Comparison of ENCODE assay signal across 12 cellular contexts in the genomic region with DNA sequence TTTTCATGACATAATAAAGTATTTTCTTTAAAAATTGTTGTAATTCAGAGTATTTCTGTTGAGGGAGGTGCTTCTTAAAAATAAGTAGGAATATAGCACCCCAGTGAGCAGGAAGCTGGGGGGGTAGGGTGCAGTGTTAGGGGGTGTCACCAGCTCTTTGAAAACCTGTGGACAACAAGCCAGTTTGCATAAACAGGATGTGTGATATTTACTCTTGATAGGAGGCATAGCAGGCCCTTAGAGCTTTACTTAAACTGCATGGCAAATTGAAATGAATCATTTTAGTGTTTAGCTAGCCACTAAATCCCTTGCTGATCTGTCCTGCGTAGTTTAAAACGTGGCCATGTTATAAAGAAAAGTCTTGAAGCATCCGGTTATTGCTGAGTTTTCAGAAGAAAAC. TPM values are rescaled to one million over a fixed set of nuclear protein-coding genes. Genes with fewer than 3 reads are reported as not detected.
A peak's percentile ranks its signal among the peaks of the same experiment; 100 is the strongest.
DNase-seq lines count a peak whose midpoint lies in the region; ATAC-seq, FAIRE-seq and TF ChIP-seq lines count a peak whose summit lies in the region.
"Had no signal": no experiment of that assay in that cellular context is flagged by ENCODE, and none has a peak within 500 bp of the region (broad histone marks: within the 10 kb centered on the region; RNA-seq: fewer than 3 reads in every experiment).

No MANE protein-coding gene starts in this region.

- H2BK120ac ChIP-seq in H1 (replicated peaks; ENCODE audit: low read depth, low read length) (no peak overlapping the region), trophoblast cell (ENCODE audit: insufficient read depth, low read length, poor library complexity) (no peak overlapping the region)

- H3K36me3 ChIP-seq in Panc1 (ENCODE audit: control insufficient read depth, insufficient read depth, low read length) (peaks cover 41% of the 10 kb centered on the region), H1 (ENCODE audit: control insufficient read depth in 2 of 4, insufficient read depth in 4 of 4, low read length in 3 of 4) (peaks cover 12 to 54% (median 36%) of the 10 kb centered on the region in 4 experiments), trophoblast cell (ENCODE audit: control insufficient read depth in 1 of 2, insufficient read depth in 2 of 2, low read length in 2 of 2) (peaks cover 14 to 25% of the 10 kb centered on the region in 2 experiments), MG63 (peaks cover 62% of the 10 kb centered on the region)

- POLR2A ChIA-PET in Panc1 (lab: Charles Lee) (interaction anchor here (0.7 to 1.2 kb wide), 5 partner anchors 9 to 1992 kb away, joined by 3 to 13 read pairs (median 4); no protein-coding TSS in a partner anchor), H1 (lab: Charles Lee; ENCODE audit: partially characterized antibody) (interaction anchor here (0.7 to 8.2 kb wide), 10 partner anchors 9 to 208 kb away, joined by 3 to 58 read pairs (median 5); no protein-coding TSS in a partner anchor)

- H4K5ac ChIP-seq in H1 (ENCODE audit: insufficient read length, low read depth, low read length): peak overlapping the region; percentile 44

- H3K4me1 ChIP-seq in Panc1 (ENCODE audit: control insufficient read depth, insufficient read depth, low read length) (peaks cover 85% of the 10 kb centered on the region), H1 (replicated peaks in 1 of 4; ENCODE audit: control insufficient read depth in 3 of 4, insufficient read depth in 4 of 4, low read length in 3 of 4) (peaks cover 11 to 26% (median 24%) of the 10 kb centered on the region in 4 experiments; a peak in 6 of 7 replicates), trophoblast cell (ENCODE audit: control insufficient read depth in 1 of 2, insufficient read depth in 2 of 2, low read length in 2 of 2) (peaks cover 0 to 7% of the 10 kb centered on the region in 2 experiments)

- no peak overlapping the region for H2BK5ac ChIP-seq in H1 (ENCODE audit: low read depth, low read length)
- H2BK5ac ChIP-seq in trophoblast cell (ENCODE audit: low read depth, low read length, poor library complexity): peak overlapping the region; percentile 63

- H3K23me2 ChIP-seq in H1 (ENCODE audit: low read depth, low read length): 0 out of 2 replicates have a peak, but pooled peaks cover 4% of the 10 kb centered on the region

- in situ Hi-C loops in Panc1 (cut with HindIII; ENCODE audit: low pct_unique_long_range_greater_than_20kb, low sequenced_read_pairs): no loop called here

- no TSS peak for BruUV-seq in Panc1 (replicated peaks; lab: Mats Ljungman, UMichigan)

- no peak for TF ChIP-seq RAD21 in H1 (IDR thresholded peaks at IDR 0.05 in 1 of 2, conservative IDR thresholded peaks at IDR 0.05 in 1 of 2; ENCODE audit: low read depth in 2 of 2, low read length in 2 of 2)

- no peak overlapping the region for H3K56ac ChIP-seq in H1 (replicated peaks; ENCODE audit: insufficient read length, low read depth, low read length)

- TF ChIP-seq CTCF in Panc1 (IDR thresholded peaks at IDR 0.05) (no peak), H1 (IDR thresholded peaks at IDR 0.05; ENCODE audit: control extremely low read depth in 1 of 3, insufficient read depth in 1 of 3, low read depth in 1 of 3, low read length in 3 of 3) (no peak)

- H3K18ac ChIP-seq in H1 (ENCODE audit: extremely low read depth, low read length) (no peak overlapping the region), trophoblast cell (ENCODE audit: low read length) (no peak overlapping the region)

- intact Hi-C loops in Panc1 (cut with micrococcal nuclease; ENCODE audit: unreplicated experiment): loop anchor here (5.0 kb wide), 1 partner anchor 39 kb away; no protein-coding TSS in a partner anchor

- H3K14ac ChIP-seq in H1 (ENCODE audit: insufficient read length) (no peak overlapping the region), trophoblast cell (ENCODE audit: low read length) (no peak overlapping the region)

- peaks cover 6 to 63% of the 10 kb centered on the region in 2 experiments for H3K79me2 ChIP-seq in H1 (ENCODE audit: control insufficient read depth in 1 of 2, insufficient read depth in 2 of 2, low read length in 2 of 2)
- peaks cover 2% of the 10 kb centered on the region for H3K79me2 ChIP-seq in trophoblast cell (ENCODE audit: control insufficient read depth, insufficient read depth, low read length, poor library complexity)

- H3K4me3 ChIP-seq in Panc1 (ENCODE audit: low read depth in 2 of 2, low read length in 2 of 2) (peak overlapping the region in 1 of 2 experiments; percentile 15; a peak in 1 of 4 replicates), H1 (ENCODE audit: extremely low read depth in 1 of 4, insufficient read depth in 2 of 4, low read depth in 3 of 4, low read length in 4 of 4) (peak overlapping the region in 1 of 4 experiments; percentile 22; a peak in 1 of 8 replicates), trophoblast cell (ENCODE audit: low read depth, low read length) (no peak overlapping the region), MG63 (no peak overlapping the region)
- H3K4me3 ChIP-seq: thyroid gland had no signal

- 85% methylated on average over 3 of the region's 3 CpGs; no CpG with 5 or more reads in 1 of the 2 experiments for WGBS in H1 (ENCODE audit: extremely low coverage in 1 of 2, insufficient coverage in 1 of 2, insufficient read length in 1 of 2, insufficient replicate concordance in 2 of 2, low coverage in 1 of 2, low lambda C conversion rate in 2 of 2, missing lambda C conversion rate in 1 of 2), 2 experiments
- WGBS in trophoblast cell (ENCODE audit: extremely low coverage, insufficient coverage, insufficient read length): no CpG with 5 or more reads among the region's 3 CpGs

- no peak for TF ChIP-seq POLR2A in H1 (IDR thresholded peaks at IDR 0.05; ENCODE audit: control extremely low read depth in 1 of 2, low read depth in 2 of 2, low read length in 2 of 2)

- H3K4me2 ChIP-seq in H1 (ENCODE audit: insufficient read depth in 1 of 2, low read depth in 2 of 2, low read length in 2 of 2) (peak overlapping the region in 1 of 2 experiments; percentile 3; a peak in 1 of 4 replicates), trophoblast cell (ENCODE audit: low read length) (no peak overlapping the region)

- H4K20me1 ChIP-seq in H1 (replicated peaks in 1 of 2; ENCODE audit: control insufficient read depth in 1 of 2, insufficient read depth in 2 of 2, low read length in 2 of 2): peaks cover 0 to 8% of the 10 kb centered on the region in 2 experiments

- no peak overlapping the region for H2BK20ac ChIP-seq in H1 (ENCODE audit: low read length)

- no peak overlapping the region for H4K12ac ChIP-seq in trophoblast cell (ENCODE audit: low read depth, low read length)

- CTCF ChIA-PET in Panc1 (lab: Charles Lee) (interaction anchor here (2.0 kb wide), 1 partner anchor 128 kb away, joined by 5 read pairs; no protein-coding TSS in a partner anchor), H1 (lab: Charles Lee; ENCODE audit: partially characterized antibody) (interaction anchor here (0.8 to 6.7 kb wide), 11 partner anchors 9 to 208 kb away, joined by 3 to 56 read pairs (median 6); no protein-coding TSS in a partner anchor)

- DNase-seq in DMS53 treated with DMSO at 0.1 percent for 48 hours (lab: John Stamatoyannopoulos, UW; ENCODE audit: unreplicated experiment): peak; percentile 74
- no peak for DNase-seq in Panc1 (ENCODE audit: low read depth, low spot score)
- DNase-seq in H1 (ENCODE audit: low read depth in 1 of 2, low spot score in 2 of 2): no peak
- no peak for DNase-seq in trophoblast cell
- no peak for DNase-seq in mucosa of gallbladder (ENCODE audit: low spot score)
- DNase-seq in NCI-H146 (lab: John Stamatoyannopoulos, UW): no peak
- DNase-seq in MG63: no peak
- DNase-seq: NCI-H1436 treated with DMSO at 0.1 percent for 48 hours, Right ventricle myocardium superior had no signal

- H4K8ac ChIP-seq in H1 (ENCODE audit: extremely low read depth, insufficient read depth, low read length): no peak overlapping the region
- no peak overlapping the region for H4K8ac ChIP-seq in trophoblast cell (ENCODE audit: low read depth, low read length)

- peak; percentile 9; the same call in 1 of the 2 replicates for ATAC-seq in Panc1
- no peak for ATAC-seq in GM21717 (IDR thresholded peaks at IDR 0.05; ENCODE audit: unreplicated experiment)
- ATAC-seq: left lobe of liver had no signal

- FAIRE-seq in H1 (lab: Jason Lieb, UNC): no peak

- H3K4ac ChIP-seq in H1 (replicated peaks; ENCODE audit: insufficient read length, low read depth, low read length) (no peak overlapping the region), trophoblast cell (ENCODE audit: low read depth, low read length) (no peak overlapping the region)

- H3K79me1 ChIP-seq in H1 (ENCODE audit: low read depth, low read length): no peaks in the 10 kb centered on the region; the same call in 1 of the 2 replicates
- H3K79me1 ChIP-seq in trophoblast cell (ENCODE audit: low read length): peaks cover 5% of the 10 kb centered on the region

- H3K9ac ChIP-seq in H1 (replicated peaks in 1 of 4; ENCODE audit: extremely low read depth in 1 of 4, low read depth in 3 of 4, low read length in 3 of 4) (no peak overlapping the region), trophoblast cell (ENCODE audit: low read length) (no peak overlapping the region)

- H3K27ac ChIP-seq in Panc1 (ENCODE audit: low read length) (peak overlapping the region; percentile 100), H1 (ENCODE audit: low read depth, low read length) (0 out of 2 replicates have a peak overlapping the region, but pooled peaks have one; percentile 9), trophoblast cell (ENCODE audit: low read depth, low read length) (no peak overlapping the region)

- no peaks in the 10 kb centered on the region; the same call in 1 of the 2 replicates for H3K9me3 ChIP-seq in Panc1 (ENCODE audit: control insufficient read depth, insufficient read depth, low read depth, low read length)
- H3K9me3 ChIP-seq in H1 (ENCODE audit: insufficient read depth in 2 of 2, low read depth in 1 of 2, low read length in 1 of 2): no peaks in the 10 kb centered on the region
- H3K9me3 ChIP-seq in trophoblast cell (ENCODE audit: insufficient read depth, low read depth, low read length): no peaks in the 10 kb centered on the region
- peaks cover 24% of the 10 kb centered on the region for H3K9me3 ChIP-seq in MG63
- H3K9me3 ChIP-seq: thyroid gland had no signal

- H2AK5ac ChIP-seq in H1 (ENCODE audit: low read depth, low read length): no peak overlapping the region
- no peak overlapping the region for H2AK5ac ChIP-seq in trophoblast cell (ENCODE audit: low read length)

- H2BK12ac ChIP-seq in H1 (ENCODE audit: low read depth, low read length): no peak overlapping the region
- H2BK12ac ChIP-seq in trophoblast cell (ENCODE audit: low read length): no peak overlapping the region

- H2BK15ac ChIP-seq in H1 (ENCODE audit: low read length): no peak overlapping the region

- H3K27me3 ChIP-seq in Panc1 (ENCODE audit: control insufficient read depth, insufficient read depth, low read length) (no peaks in the 10 kb centered on the region), H1 (replicated peaks in 1 of 4; ENCODE audit: control insufficient read depth in 3 of 4, extremely low read depth in 1 of 4, insufficient read depth in 3 of 4, low read length in 3 of 4) (no peaks in the 10 kb centered on the region), trophoblast cell (ENCODE audit: insufficient read depth, low read length) (no peaks in the 10 kb centered on the region), MG63 (no peaks in the 10 kb centered on the region)
- H3K27me3 ChIP-seq: thyroid gland had no signal

- TF ChIP-seq EP300 in H1 (IDR thresholded peaks at IDR 0.05; ENCODE audit: borderline replicate concordance in 1 of 2, low read depth in 2 of 2, low read length in 2 of 2): no peak

- H4K91ac ChIP-seq in H1 (replicated peaks; ENCODE audit: insufficient read length, low read length): no peak overlapping the region
- no peak overlapping the region for H4K91ac ChIP-seq in trophoblast cell (ENCODE audit: low read depth, low read length)

- H2AFZ ChIP-seq in H1 (ENCODE audit: low read length) (no peak overlapping the region), trophoblast cell (ENCODE audit: insufficient read depth, low read length, poor library complexity) (no peak overlapping the region)

- no peak overlapping the region for H3K23ac ChIP-seq in H1 (ENCODE audit: insufficient read length)
- no peak overlapping the region for H3K23ac ChIP-seq in trophoblast cell (ENCODE audit: low read length)

RNA-seq across cellular contexts. Expression of a gene that starts 8.4 kb away (rescaled TPM):
- total RNA-seq in Panc1 (2021; ENCODE audit: unreplicated experiment): 171 TPM
- polyA plus RNA-seq in Panc1 (2012; ENCODE audit: insufficient read length): 131 TPM
- total RNA-seq in H1 (2021; fragmentation: NEBNext Ultra II Directional; extraction: Animal tissue kit (Norgen Biotek cat#: 25700)): 259 and 262 TPM in 2 replicates
- polyA plus RNA-seq in H1 (2011; rRNA removed): 256 and 288 TPM in 2 replicates
- 274 TPM for polyA plus RNA-seq in H1 (2011; cell fraction: cytosol; rRNA removed)
- 280 TPM for polyA plus RNA-seq in H1 (2011; cell fraction: nucleus; rRNA removed)
- polyA plus RNA-seq in H1 (2012, experiment 1 of 2): 212 to 243 TPM (median 229 TPM) in 4 replicates
- 150 TPM for polyA plus RNA-seq in H1 (2012, experiment 2 of 2)
- polyA plus RNA-seq in H1 (2013, experiment 1 of 2): 190 TPM
- polyA plus RNA-seq in H1 (2013, experiment 2 of 2): 187 TPM
- polyA minus RNA-seq in H1 (2011; rRNA and poly(A)+ RNA removed): 288 and 445 TPM in 2 replicates
- 110 TPM for polyA minus RNA-seq in H1 (2011; cell fraction: cytosol; rRNA and poly(A)+ RNA removed)
- polyA minus RNA-seq in H1 (2011; cell fraction: nucleus; rRNA and poly(A)+ RNA removed): 155 TPM
- polyA plus RNA-seq in trophoblast cell (2013): 125 and 128 TPM in 2 replicates
- 82.0 TPM for total RNA-seq in mucosa of gallbladder
- 28.2 and 43.2 TPM in 2 replicates for total RNA-seq in MG63 (2014; rRNA removed; shearing (Covaris generic); ENCODE audit: low replicate concordance)
